In the genomic region with DNA sequence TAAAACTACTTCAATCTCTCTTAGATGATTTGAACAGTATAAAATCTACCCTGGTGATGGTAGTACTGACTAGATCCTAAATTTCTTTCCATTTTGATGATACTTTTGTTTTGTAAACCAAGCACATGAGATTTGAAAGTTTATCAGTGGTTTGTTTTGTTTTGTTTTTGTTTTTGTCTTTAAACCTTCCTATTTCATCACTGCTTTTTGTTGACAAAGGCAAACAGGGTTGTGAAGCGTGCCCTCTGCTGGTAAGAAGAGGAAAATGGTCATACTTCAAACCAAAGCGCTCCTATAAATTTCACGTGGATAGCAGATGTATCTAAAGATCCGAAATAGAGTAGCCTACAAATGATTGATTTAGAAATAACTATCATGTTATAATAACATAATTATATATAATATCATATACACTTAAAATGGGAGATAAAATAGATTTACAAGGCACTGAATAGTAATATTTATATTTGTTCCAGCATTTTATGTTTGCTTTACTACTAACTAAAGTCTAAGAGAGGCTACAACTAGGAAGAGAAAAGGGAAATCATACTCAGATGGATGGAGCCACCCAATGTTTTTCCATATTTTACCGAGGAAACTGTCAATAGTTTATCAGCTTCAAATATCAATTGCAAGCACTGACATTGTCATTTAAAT, we compare ENCODE assay signal across 8 cellular contexts.
DNase-seq lines count a peak whose midpoint lies in the region; ATAC-seq, FAIRE-seq and TF ChIP-seq lines count a peak whose summit lies in the region.

No MANE protein-coding gene starts in this region.

- no peaks in the 10 kb centered on the region for H3K4me1 Mint-ChIP-seq in neural crest cell

- no peak overlapping the region for H4K5ac ChIP-seq in H1 (ENCODE audit: insufficient read length, low read depth, low read length)

- H3K27me3 ChIP-seq in H1 (replicated peaks in 1 of 4; ENCODE audit: control insufficient read depth in 3 of 4, extremely low read depth in 1 of 4, insufficient read depth in 3 of 4, low read length in 3 of 4): peaks cover 0 to 1% (median 0%) of the 10 kb centered on the region in 4 experiments; a peak in 1 of 7 replicates

- H3K79me1 ChIP-seq in H1 (ENCODE audit: low read depth, low read length): no peaks in the 10 kb centered on the region

- H3K27ac ChIP-seq in C4-2B: no peak overlapping the region
- no peak overlapping the region for H3K27ac ChIP-seq in OCI-LY7 (ENCODE audit: low read depth, low read length, poor library complexity, severe bottlenecking)
- no peak overlapping the region for H3K27ac ChIP-seq in H1 (ENCODE audit: low read depth, low read length)

- no TSS peak for BruUV-seq in OCI-LY7 (replicated peaks; lab: Mats Ljungman, UMichigan)

- TF ChIP-seq EP300 in H1 (IDR thresholded peaks at IDR 0.05; ENCODE audit: borderline replicate concordance in 1 of 2, low read depth in 2 of 2, low read length in 2 of 2): no peak

- DNase-seq in OCI-LY7 (ENCODE audit: low spot score): peak; percentile 48
- DNase-seq in H1 (ENCODE audit: low read depth in 1 of 2, low spot score in 2 of 2): no peak
- DNase-seq in neural crest cell (ENCODE audit: low read depth, low spot score): peak; percentile 22
- DNase-seq in amniotic stem cell (lab: John Stamatoyannopoulos, UW): no peak

- H3K4me1 ChIP-seq in OCI-LY7 (ENCODE audit: insufficient read depth, low read length, poor library complexity, severe bottlenecking) (no peaks in the 10 kb centered on the region), H1 (replicated peaks in 1 of 4; ENCODE audit: control insufficient read depth in 3 of 4, insufficient read depth in 4 of 4, low read length in 3 of 4) (no peaks in the 10 kb centered on the region; a peak in 1 of 7 replicates)

- no peak overlapping the region for H2AFZ ChIP-seq in OCI-LY7 (ENCODE audit: low read length)
- H2AFZ ChIP-seq in H1 (ENCODE audit: low read length): peak overlapping the region; percentile 96; the same call in 1 of the 2 replicates

- no peaks in the 10 kb centered on the region for H3K9me3 ChIP-seq in OCI-LY7 (ENCODE audit: low read length)
- peaks cover 0 to 12% of the 10 kb centered on the region in 2 experiments; a peak in 1 of 4 replicates for H3K9me3 ChIP-seq in H1 (ENCODE audit: insufficient read depth in 2 of 2, low read depth in 1 of 2, low read length in 1 of 2)

- H3K36me3 ChIP-seq in OCI-LY7 (ENCODE audit: insufficient read depth, low read length) (no peaks in the 10 kb centered on the region), H1 (ENCODE audit: control insufficient read depth in 2 of 4, insufficient read depth in 4 of 4, low read length in 3 of 4) (peaks cover 0 to 2% (median 0%) of the 10 kb centered on the region in 4 experiments; a peak in 1 of 8 replicates)

- no peaks in the 10 kb centered on the region for H3K27me3 Mint-ChIP-seq in neural crest cell (ENCODE audit: low read depth)

- no peak overlapping the region for H3K23ac ChIP-seq in H1 (ENCODE audit: insufficient read length)

- H2BK12ac ChIP-seq in H1 (ENCODE audit: low read depth, low read length): no peak overlapping the region

- CTCF ChIA-PET in OCI-LY7 (lab: Charles Lee; ENCODE audit: unreplicated experiment): no interaction called here
- CTCF ChIA-PET in H1 (lab: Charles Lee; ENCODE audit: partially characterized antibody): interaction anchor here (0.6 to 3.2 kb wide), 14 partner anchors 8 to 1322 kb away, joined by 3 to 11 read pairs (median 3); no protein-coding TSS in a partner anchor

- POLR2A ChIA-PET in OCI-LY7 (lab: Charles Lee): interaction anchor here (0.7 kb wide), 1 partner anchor 11 kb away, joined by 3 read pairs; no protein-coding TSS in a partner anchor
- POLR2A ChIA-PET in H1 (lab: Charles Lee; ENCODE audit: partially characterized antibody): no interaction called here

- 23% methylated on average over 5 of the region's 5 CpGs; no CpG with 5 or more reads in 1 of the 2 experiments for WGBS in H1 (ENCODE audit: extremely low coverage in 1 of 2, insufficient coverage in 1 of 2, insufficient read length in 1 of 2, insufficient replicate concordance in 2 of 2, low coverage in 1 of 2, low lambda C conversion rate in 2 of 2, missing lambda C conversion rate in 1 of 2), 2 experiments

- no peak overlapping the region for H2BK20ac ChIP-seq in H1 (ENCODE audit: low read length)

- intact Hi-C loops in OCI-LY7 (cut with micrococcal nuclease; ENCODE audit: unreplicated experiment): loop anchor here (1.0 kb wide), 1 partner anchor 186 kb away; a partner anchor contains a TSS

- H3K9me3 Mint-ChIP-seq in neural crest cell: no peaks in the 10 kb centered on the region

- no peak overlapping the region for H3K14ac ChIP-seq in H1 (ENCODE audit: insufficient read length)

- no peak overlapping the region for H3K4me3 ChIP-seq in OCI-LY7 (ENCODE audit: low read depth, low read length, poor library complexity, severe bottlenecking)
- no peak overlapping the region for H3K4me3 ChIP-seq in H1 (ENCODE audit: extremely low read depth in 1 of 4, insufficient read depth in 2 of 4, low read depth in 3 of 4, low read length in 4 of 4)

- no peak overlapping the region for H2BK15ac ChIP-seq in H1 (ENCODE audit: low read length)

- H3K23me2 ChIP-seq in H1 (ENCODE audit: low read depth, low read length): no peaks in the 10 kb centered on the region

- no peak overlapping the region for H3K27ac Mint-ChIP-seq in neural crest cell (ENCODE audit: unreplicated experiment)

- no peak overlapping the region for H3K4ac ChIP-seq in H1 (replicated peaks; ENCODE audit: insufficient read length, low read depth, low read length)

- H3K79me2 ChIP-seq in OCI-LY7 (ENCODE audit: insufficient read depth, low read depth, low read length): no peaks in the 10 kb centered on the region
- no peaks in the 10 kb centered on the region for H3K79me2 ChIP-seq in H1 (ENCODE audit: control insufficient read depth in 1 of 2, insufficient read depth in 2 of 2, low read length in 2 of 2)

- H3K4me2 ChIP-seq in OCI-LY7 (ENCODE audit: low read length) (no peak overlapping the region), H1 (ENCODE audit: insufficient read depth in 1 of 2, low read depth in 2 of 2, low read length in 2 of 2) (no peak overlapping the region)

- no peak overlapping the region for H2BK5ac ChIP-seq in H1 (ENCODE audit: low read depth, low read length)

- H3K18ac ChIP-seq in H1 (ENCODE audit: extremely low read depth, low read length): no peak overlapping the region

- TF ChIP-seq CTCF in C4-2B (conservative IDR thresholded peaks at IDR 0.05) (peak; percentile 93), GM12874 (IDR thresholded peaks at IDR 0.05; ENCODE audit: insufficient read depth, low read depth, low read length) (peak; percentile 61), OCI-LY7 (conservative IDR thresholded peaks at IDR 0.05; ENCODE audit: low read length) (peak; percentile 94), H1 (IDR thresholded peaks at IDR 0.05; ENCODE audit: control extremely low read depth in 1 of 3, insufficient read depth in 1 of 3, low read depth in 1 of 3, low read length in 3 of 3) (peak in 2 of 3 experiments; percentile 55 to 64; a peak in 3 of 4 replicates), neural crest cell (conservative IDR thresholded peaks at IDR 0.05) (peak; percentile 85)

- no peak for TF ChIP-seq POLR2A in H1 (IDR thresholded peaks at IDR 0.05; ENCODE audit: control extremely low read depth in 1 of 2, low read depth in 2 of 2, low read length in 2 of 2)

- H3K56ac ChIP-seq in H1 (replicated peaks; ENCODE audit: insufficient read length, low read depth, low read length): no peak overlapping the region

- H3K9ac ChIP-seq in H1 (replicated peaks in 1 of 4; ENCODE audit: extremely low read depth in 1 of 4, low read depth in 3 of 4, low read length in 3 of 4): no peak overlapping the region

- H2BK120ac ChIP-seq in H1 (replicated peaks; ENCODE audit: low read depth, low read length): no peak overlapping the region

- no peak overlapping the region for H4K91ac ChIP-seq in H1 (replicated peaks; ENCODE audit: insufficient read length, low read length)

- no peak overlapping the region for H3K4me3 Mint-ChIP-seq in neural crest cell

- H4K20me1 ChIP-seq in OCI-LY7 (ENCODE audit: insufficient read depth, low read length): no peaks in the 10 kb centered on the region
- H4K20me1 ChIP-seq in H1 (replicated peaks in 1 of 2; ENCODE audit: control insufficient read depth in 1 of 2, insufficient read depth in 2 of 2, low read length in 2 of 2): no peaks in the 10 kb centered on the region

- peak; percentile 64 to 72 for TF ChIP-seq RAD21 in H1 (IDR thresholded peaks at IDR 0.05 in 1 of 2, conservative IDR thresholded peaks at IDR 0.05 in 1 of 2; ENCODE audit: low read depth in 2 of 2, low read length in 2 of 2)

- no peaks in the 10 kb centered on the region for H3K36me3 Mint-ChIP-seq in neural crest cell (ENCODE audit: low read depth)

- FAIRE-seq in H1 (lab: Jason Lieb, UNC): no peak

- H4K8ac ChIP-seq in H1 (ENCODE audit: extremely low read depth, insufficient read depth, low read length): no peak overlapping the region

- no peak overlapping the region for H2AK5ac ChIP-seq in H1 (ENCODE audit: low read depth, low read length)

- ATAC-seq in HG02973 (IDR thresholded peaks at IDR 0.05; ENCODE audit: unreplicated experiment) (peak; percentile 88), HG02981 (IDR thresholded peaks at IDR 0.05; ENCODE audit: unreplicated experiment) (no peak)

- H3K9me2 ChIP-seq in OCI-LY7 (ENCODE audit: insufficient read depth, low read length): no peaks in the 10 kb centered on the region

Comparison
In these comparisons a context has a peak if more than half of its experiments do, and no peak if none do; other contexts are left out.
1. DNase-seq: peak in OCI-LY7 (single experiment) and neural crest cell (single experiment); none in H1 (0 of 2) and amniotic stem cell (single experiment).
2. Peak in every context shown above with its lines, with median percentiles within 50 percentile points of each other: CTCF ChIP-seq.